ENCODE assay signal across 20 cellular contexts in genomic region chr20:56372850-56373249, GRCh38. TPM values are rescaled to one million over a fixed set of nuclear protein-coding genes. Genes with fewer than 3 reads are reported as not detected.
DNase-seq lines count a peak whose midpoint lies in the region; ATAC-seq, FAIRE-seq and TF ChIP-seq lines count a peak whose summit lies in the region.
"Had no signal": no experiment of that assay in that cellular context is flagged by ENCODE, and none has a peak within 500 bp of the region (broad histone marks: within the 10 kb centered on the region; RNA-seq: fewer than 3 reads in every experiment).

No MANE protein-coding gene starts in this region.

- no peaks in the 10 kb centered on the region for H3K27me3 Mint-ChIP-seq in natural killer cell treated with Interleukin-12 subunit alpha and Interleukin-12 subunit beta and Interleukin-15 and Interleukin-18, amount 100 ng/mL, for 72 hours
- no peaks in the 10 kb centered on the region for H3K27me3 Mint-ChIP-seq in natural killer cell (ENCODE audit: low read depth in 2 of 2)
- H3K27me3 Mint-ChIP-seq: activated naive CD4-positive, alpha-beta T cell treated with anti-CD3 and anti-CD28 coated beads, Interleukin-2, amount 50 U/mL, for 24 hours; naive thymus-derived CD8-positive, alpha-beta T cell; progenitor cell of endocrine pancreas had no signal

- H3K27ac ChIP-seq in HL-60 (replicated peaks) (peak overlapping the region; percentile 61), K562 (ENCODE audit: extremely low read depth, low read depth, low read length) (no peak overlapping the region)
- H3K27ac ChIP-seq: esophagus muscularis mucosa, stomach, transverse colon had no signal

- H3K79me2 ChIP-seq in K562 (ENCODE audit: control insufficient read depth, insufficient read depth, low read length), result peaks cover 55% of the 10 kb centered on the region

- H3K4me1 ChIP-seq in K562 (replicated peaks in 1 of 2; ENCODE audit: control insufficient read depth in 2 of 2, insufficient read depth in 2 of 2, low read length in 2 of 2), result peaks cover 0 to 6% of the 10 kb centered on the region in 2 experiments; a peak in 2 of 5 replicates
- H3K4me1 ChIP-seq: esophagus muscularis mucosa, stomach, transverse colon had no signal

- peaks cover 21% of the 10 kb centered on the region for H3K36me3 Mint-ChIP-seq in natural killer cell treated with Interleukin-12 subunit alpha and Interleukin-12 subunit beta and Interleukin-15 and Interleukin-18, amount 100 ng/mL, for 72 hours
- H3K36me3 Mint-ChIP-seq in natural killer cell, result no peaks in the 10 kb centered on the region

- peaks cover 96% of the 10 kb centered on the region for H3K36me3 ChIP-seq in K562 (ENCODE audit: control insufficient read depth, insufficient read depth, low read length)
- H3K36me3 ChIP-seq: transverse colon had no signal

- no peaks in the 10 kb centered on the region for H3K9me3 ChIP-seq in K562 (replicated peaks; ENCODE audit: control insufficient read depth, insufficient read depth, low read depth, low read length)
- H3K9me3 ChIP-seq: esophagus muscularis mucosa, stomach, transverse colon had no signal

- no peak overlapping the region for H2AFZ ChIP-seq in K562 (ENCODE audit: low read depth, low read length)

- H3K4me3 Mint-ChIP-seq in natural killer cell treated with Interleukin-12 subunit alpha and Interleukin-12 subunit beta and Interleukin-15 and Interleukin-18, amount 100 ng/mL, for 72 hours, result no peak overlapping the region
- H3K4me3 Mint-ChIP-seq in natural killer cell, result no peak overlapping the region
- H3K4me3 Mint-ChIP-seq: activated naive CD4-positive, alpha-beta T cell treated with anti-CD3 and anti-CD28 coated beads, Interleukin-2, amount 50 U/mL, for 24 hours; naive thymus-derived CD8-positive, alpha-beta T cell had no signal

- no peak for TF ChIP-seq EP300 in K562 (IDR thresholded peaks at IDR 0.05; ENCODE audit: low read length)

- H3K27me3 ChIP-seq in HL-60 (ENCODE audit: insufficient read depth, poor library complexity, severe bottlenecking), result no peaks in the 10 kb centered on the region
- H3K27me3 ChIP-seq in K562 (ENCODE audit: control insufficient read depth in 2 of 2, insufficient read depth in 2 of 2, low read length in 2 of 2), result no peaks in the 10 kb centered on the region
- H3K27me3 ChIP-seq: esophagus muscularis mucosa, stomach, transverse colon had no signal

- peaks cover 14 to 15% of the 10 kb centered on the region in 2 donors for H3K4me1 Mint-ChIP-seq in natural killer cell treated with Interleukin-12 subunit alpha and Interleukin-12 subunit beta and Interleukin-15 and Interleukin-18, amount 100 ng/mL, for 72 hours (ENCODE audit: low read depth in 2 of 2)
- peaks cover 12 to 18% of the 10 kb centered on the region in 2 donors for H3K4me1 Mint-ChIP-seq in natural killer cell

- TF ChIP-seq POLR2A in K562 (conservative IDR thresholded peaks at IDR 0.05), result no peak
- no peak for TF ChIP-seq POLR2A in lower leg skin (IDR thresholded peaks at IDR 0.05)

- in situ Hi-C loops in K562 (cut with MboI), result loop anchor here (25.0 kb wide), 1 partner anchor 1286 kb away; no protein-coding TSS in a partner anchor

- BruUV-seq in K562 (replicated peaks; lab: Mats Ljungman, UMichigan), result no TSS peak

- intact Hi-C loops in natural killer cell (cut with micrococcal nuclease), result no loop called here
- intact Hi-C loops in K562 (cut with micrococcal nuclease), result no loop called here
- intact Hi-C loops in lower leg skin (cut with DNase I; ENCODE audit: low total_unique reads), result no loop called here

- ATAC-seq in natural killer cell treated with Interleukin-12 subunit alpha and Interleukin-12 subunit beta and Interleukin-15 and Interleukin-18, amount 100 ng/mL, for 72 hours, result peak; percentile 40 to 56
- ATAC-seq in natural killer cell, result no peak
- peak; percentile 27; the same call in 2 of the 3 replicates for ATAC-seq in K562
- no peak for ATAC-seq in HG03469 (IDR thresholded peaks at IDR 0.05; ENCODE audit: unreplicated experiment)
- no peak for ATAC-seq in GM18867 (IDR thresholded peaks at IDR 0.05; ENCODE audit: unreplicated experiment)
- ATAC-seq: naive thymus-derived CD8-positive, alpha-beta T cell had no signal

- no peak overlapping the region for H3K4me3 ChIP-seq in HL-60 (replicated peaks; ENCODE audit: insufficient read depth, low read length)
- H3K4me3 ChIP-seq in K562, result no peak overlapping the region
- no peak overlapping the region for H3K4me3 ChIP-seq in lower leg skin (ENCODE audit: low read depth, poor library complexity, severe bottlenecking)
- H3K4me3 ChIP-seq: esophagus muscularis mucosa, stomach, transverse colon had no signal

- no peak overlapping the region for H3K9ac ChIP-seq in K562 (ENCODE audit: insufficient read depth in 1 of 2, low read depth in 2 of 2, low read length in 2 of 2)

- no peak for TF ChIP-seq CTCF in natural killer cell (IDR thresholded peaks at IDR 0.05)
- no peak for TF ChIP-seq CTCF in HL-60 (IDR thresholded peaks at IDR 0.05; ENCODE audit: insufficient read depth, low read length)
- no peak for TF ChIP-seq CTCF in K562 (IDR thresholded peaks at IDR 0.05 in 2 of 3, conservative IDR thresholded peaks at IDR 0.05 in 1 of 3; ENCODE audit: insufficient read depth in 2 of 3, low read depth in 1 of 3, low read length in 3 of 3)
- no peak for TF ChIP-seq CTCF in lower leg skin (IDR thresholded peaks at IDR 0.05)

- no peaks in the 10 kb centered on the region for H4K20me1 ChIP-seq in K562 (replicated peaks; ENCODE audit: control insufficient read depth, insufficient read depth, low read length)

- CTCF ChIA-PET in K562 (lab: Yijun Ruan, JAX; ENCODE audit: low intra/inter-chr PET ratio), result no interaction called here

- no peaks in the 10 kb centered on the region for H3K9me3 Mint-ChIP-seq in natural killer cell treated with Interleukin-12 subunit alpha and Interleukin-12 subunit beta and Interleukin-15 and Interleukin-18, amount 100 ng/mL, for 72 hours
- H3K9me3 Mint-ChIP-seq in natural killer cell, result no peaks in the 10 kb centered on the region
- H3K9me3 Mint-ChIP-seq: activated naive CD4-positive, alpha-beta T cell treated with anti-CD3 and anti-CD28 coated beads, Interleukin-2, amount 50 U/mL, for 24 hours; naive thymus-derived CD8-positive, alpha-beta T cell had no signal

- no peak for DNase-seq in natural killer cell treated with Interleukin-12 subunit alpha and Interleukin-12 subunit beta and Interleukin-15 and Interleukin-18, amount 100 ng/mL, for 72 hours (ENCODE audit: low spot score)
- DNase-seq in natural killer cell (no peak), HL-60 (ENCODE audit: low read depth in 1 of 2, low spot score in 1 of 2) (no peak), K562 (ENCODE audit: extremely low read depth in 1 of 4, low spot score in 3 of 4) (peak in 2 of 4 experiments; percentile 27), lower leg skin (ENCODE audit: low spot score in 2 of 2) (no peak)
- DNase-seq: AML-193; effector memory CD4-positive, alpha-beta T cell; naive thymus-derived CD8-positive, alpha-beta T cell; NCI-H1417; NCI-H510A treated with DMSO at 0.1 percent for 48 hours; stomach; T1000; transverse colon had no signal

- no peaks in the 10 kb centered on the region for H3K9me1 ChIP-seq in K562 (ENCODE audit: control insufficient read depth, insufficient read depth, low read length)

- TF ChIP-seq RAD21 in K562 (CRISPR knock-in tag; conservative IDR thresholded peaks at IDR 0.05 in 1 of 2, IDR thresholded peaks at IDR 0.05 in 1 of 2), result no peak

- WGBS in K562 (ENCODE audit: insufficient coverage, low coverage, missing lambda C conversion rate), result 14% methylated on average over 1 of the region's 1 CpG
- 77 to 87% methylated on average over 1 of the region's 1 CpG for WGBS in lower leg skin, 2 donors

- POLR2A ChIA-PET in K562 (lab: Yijun Ruan, JAX), result interaction anchor here (0.8 to 1.8 kb wide), 4 partner anchors 9 to 97 kb away, joined by 3 to 8 read pairs (median 4); no protein-coding TSS in a partner anchor

- FAIRE-seq in K562 (lab: Jason Lieb, UNC), result peak; percentile 48
- FAIRE-seq: HTR-8/SVneo had no signal

- peak overlapping the region; percentile 15 to 57 for H3K27ac Mint-ChIP-seq in natural killer cell treated with Interleukin-12 subunit alpha and Interleukin-12 subunit beta and Interleukin-15 and Interleukin-18, amount 100 ng/mL, for 72 hours
- peak overlapping the region in 1 of 2 donors; percentile 37 for H3K27ac Mint-ChIP-seq in natural killer cell
- H3K27ac Mint-ChIP-seq: activated naive CD4-positive, alpha-beta T cell treated with anti-CD3 and anti-CD28 coated beads, Interleukin-2, amount 50 U/mL, for 24 hours; progenitor cell of endocrine pancreas had no signal

- no peak overlapping the region for H3K4me2 ChIP-seq in K562 (ENCODE audit: insufficient read depth, low read length)

RNA-seq across cellular contexts. Expression of gene FAM210B, which starts 14.1 kb away (rescaled TPM):
- 1 to 10 TPM; 1.8 to 3.0 TPM for total RNA-seq in natural killer cell treated with Interleukin-12 subunit alpha and Interleukin-12 subunit beta and Interleukin-15 and Interleukin-18, amount 100 ng/mL, for 72 hours
- total RNA-seq in natural killer cell (10 to 100 TPM in 1 of 3 donors, 1 to 10 TPM in 2; 6.4 to 11.5 (median 8.8) TPM), K562 (2014; rRNA removed) (42.1 and 45.8 TPM in 2 replicates), K562 (2014; rRNA removed; fragmentation: Illumina TruSeq; extraction: Trizol) (58.1 and 61.2 TPM in 2 replicates), K562 (2015; rRNA removed; fragmentation: Illumina TruSeq; extraction: Trizol) (37.5 and 39.0 TPM in 2 replicates), K562 (2021) (47.6 and 53.9 TPM in 2 replicates), lower leg skin (10 to 100 TPM; 39.4 to 81.3 (median 52.3) TPM)
- total RNA-seq in K562 (2011; cell fraction: chromatin; rRNA removed; ENCODE audit: low replicate concordance), result 34.2 and 45.4 TPM in 2 replicates
- total RNA-seq in K562 (2011; cell fraction: nucleolus; rRNA removed), result 42.5 and 44.3 TPM in 2 replicates
- total RNA-seq in K562 (2011; cell fraction: nucleoplasm; rRNA removed), result 54.1 and 75.7 TPM in 2 replicates
- polyA plus RNA-seq in K562 (2011; rRNA removed) (69.9 and 87.3 TPM in 2 replicates), K562 (2014; fragmentation: Illumina TruSeq; extraction: Trizol) (69.3 and 83.3 TPM in 2 replicates), K562 (2014; fragmentation: Nextera tagmentation; extraction: Ambion mirVana) (10 to 100 TPM; 12.1 to 21.4 TPM), K562 (2014; rRNA removed) (56.0 and 60.7 TPM in 2 replicates)
- polyA plus RNA-seq in K562 (2011; cell fraction: cytosol; rRNA removed), result 37.8 and 50.3 TPM in 2 replicates
- polyA plus RNA-seq in K562 (2011; cell fraction: nucleus; rRNA removed), result 22.8 and 26.7 TPM in 2 replicates
- polyA plus RNA-seq in K562 (2012), result 44.3 and 72.0 TPM in 2 replicates
- polyA minus RNA-seq in K562 (2011; rRNA and poly(A)+ RNA removed), result 46.0 and 53.8 TPM in 2 replicates
- polyA minus RNA-seq in K562 (2011; cell fraction: cytosol; rRNA and poly(A)+ RNA removed), result 20.9 and 25.4 TPM in 2 replicates
- polyA minus RNA-seq in K562 (2011; cell fraction: nucleus; rRNA and poly(A)+ RNA removed), result 19.5 and 23.7 TPM in 2 replicates

RNA-seq across cellular contexts. Expression of gene AURKA, which starts 19.2 kb away (rescaled TPM):
- total RNA-seq in natural killer cell treated with Interleukin-12 subunit alpha and Interleukin-12 subunit beta and Interleukin-15 and Interleukin-18, amount 100 ng/mL, for 72 hours, result 10 to 100 TPM; 45.1 to 80.8 TPM
- total RNA-seq in natural killer cell (1 to 10 TPM; 1.5 to 2.9 (median 2.0) TPM), K562 (2014; rRNA removed) (72.7 and 78.4 TPM in 2 replicates), K562 (2014; rRNA removed; fragmentation: Illumina TruSeq; extraction: Trizol) (113 and 126 TPM in 2 replicates), K562 (2015; rRNA removed; fragmentation: Illumina TruSeq; extraction: Trizol) (102 and 105 TPM in 2 replicates), K562 (2021) (97.4 and 101 TPM in 2 replicates), lower leg skin (1 to 10 TPM; 3.9 to 8.7 (median 5.9) TPM)
- total RNA-seq in K562 (2011; cell fraction: chromatin; rRNA removed; ENCODE audit: low replicate concordance), result 35.2 and 46.4 TPM in 2 replicates
- total RNA-seq in K562 (2011; cell fraction: nucleolus; rRNA removed), result 29.4 and 33.6 TPM in 2 replicates
- 34.9 and 36.8 TPM in 2 replicates for total RNA-seq in K562 (2011; cell fraction: nucleoplasm; rRNA removed)
- polyA plus RNA-seq in K562 (2011; rRNA removed) (112 and 148 TPM in 2 replicates), K562 (2014; fragmentation: Illumina TruSeq; extraction: Trizol) (128 and 162 TPM in 2 replicates), K562 (2014; fragmentation: Nextera tagmentation; extraction: Ambion mirVana) (100 to 1,000 TPM; 130 to 153 TPM), K562 (2014; rRNA removed) (105 and 106 TPM in 2 replicates)
- 82.8 and 98.1 TPM in 2 replicates for polyA plus RNA-seq in K562 (2011; cell fraction: cytosol; rRNA removed)
- 52.9 and 65.0 TPM in 2 replicates for polyA plus RNA-seq in K562 (2011; cell fraction: nucleus; rRNA removed)
- 70.5 and 75.3 TPM in 2 replicates for polyA plus RNA-seq in K562 (2012)
- 99.4 and 104 TPM in 2 replicates for polyA minus RNA-seq in K562 (2011; rRNA and poly(A)+ RNA removed)
- polyA minus RNA-seq in K562 (2011; cell fraction: cytosol; rRNA and poly(A)+ RNA removed), result 43.0 and 57.1 TPM in 2 replicates
- 16.3 and 31.1 TPM in 2 replicates for polyA minus RNA-seq in K562 (2011; cell fraction: nucleus; rRNA and poly(A)+ RNA removed)

RNA-seq across cellular contexts. Expression of gene CSTF1, which starts 19.6 kb away (rescaled TPM):
- 10 to 100 TPM; 39.6 to 40.1 TPM for total RNA-seq in natural killer cell treated with Interleukin-12 subunit alpha and Interleukin-12 subunit beta and Interleukin-15 and Interleukin-18, amount 100 ng/mL, for 72 hours
- total RNA-seq in natural killer cell (10 to 100 TPM; 15.8 to 24.3 (median 18.5) TPM), K562 (2014; rRNA removed) (30.8 and 36.3 TPM in 2 replicates), K562 (2014; rRNA removed; fragmentation: Illumina TruSeq; extraction: Trizol) (53.4 and 55.2 TPM in 2 replicates), K562 (2015; rRNA removed; fragmentation: Illumina TruSeq; extraction: Trizol) (43.7 and 45.6 TPM in 2 replicates), K562 (2021) (44.4 and 48.9 TPM in 2 replicates), lower leg skin (10 to 100 TPM; 29.5 to 41.4 (median 31.6) TPM)
- total RNA-seq in K562 (2011; cell fraction: chromatin; rRNA removed; ENCODE audit: low replicate concordance), result 81.3 and 104 TPM in 2 replicates
- 51.9 and 54.7 TPM in 2 replicates for total RNA-seq in K562 (2011; cell fraction: nucleolus; rRNA removed)
- total RNA-seq in K562 (2011; cell fraction: nucleoplasm; rRNA removed), result 67.5 and 68.8 TPM in 2 replicates
- polyA plus RNA-seq in K562 (2011; rRNA removed) (76.6 and 92.5 TPM in 2 replicates), K562 (2014; fragmentation: Illumina TruSeq; extraction: Trizol) (48.1 and 56.6 TPM in 2 replicates), K562 (2014; fragmentation: Nextera tagmentation; extraction: Ambion mirVana) (100 to 1,000 TPM in 1 of 2 experiments, 10 to 100 TPM in 1; 74.1 to 110 TPM), K562 (2014; rRNA removed) (33.5 and 40.7 TPM in 2 replicates)
- 77.7 and 92.2 TPM in 2 replicates for polyA plus RNA-seq in K562 (2011; cell fraction: cytosol; rRNA removed)
- 81.7 and 87.2 TPM in 2 replicates for polyA plus RNA-seq in K562 (2011; cell fraction: nucleus; rRNA removed)
- 31.3 and 43.1 TPM in 2 replicates for polyA plus RNA-seq in K562 (2012)
- polyA minus RNA-seq in K562 (2011; rRNA and poly(A)+ RNA removed), result 157 and 159 TPM in 2 replicates
- 48.8 and 68.1 TPM in 2 replicates for polyA minus RNA-seq in K562 (2011; cell fraction: cytosol; rRNA and poly(A)+ RNA removed)
- 30.7 and 57.5 TPM in 2 replicates for polyA minus RNA-seq in K562 (2011; cell fraction: nucleus; rRNA and poly(A)+ RNA removed)

RNA-seq across cellular contexts. Expression of gene CASS4, which starts 39.2 kb away (rescaled TPM):
- 1 to 10 TPM; 1.3 to 4.1 TPM for total RNA-seq in natural killer cell treated with Interleukin-12 subunit alpha and Interleukin-12 subunit beta and Interleukin-15 and Interleukin-18, amount 100 ng/mL, for 72 hours
- total RNA-seq in natural killer cell (10 to 100 TPM in 2 of 3 donors, 1 to 10 TPM in 1; 9.3 to 13.8 (median 13.4) TPM), K562 (2014; rRNA removed) (26.7 and 27.1 TPM in 2 replicates), K562 (2014; rRNA removed; fragmentation: Illumina TruSeq; extraction: Trizol) (23.4 and 29.3 TPM in 2 replicates), K562 (2015; rRNA removed; fragmentation: Illumina TruSeq; extraction: Trizol) (25.3 and 25.6 TPM in 2 replicates), K562 (2021) (27.8 and 36.8 TPM in 2 replicates), lower leg skin (1 to 10 TPM in 2 of 4 donors, under 1 TPM in 2; 0.61 to 2.9 (median 1.4) TPM)
- 63.3 and 67.4 TPM in 2 replicates for total RNA-seq in K562 (2011; cell fraction: chromatin; rRNA removed; ENCODE audit: low replicate concordance)
- 45.1 and 50.9 TPM in 2 replicates for total RNA-seq in K562 (2011; cell fraction: nucleolus; rRNA removed)
- 43.0 and 48.2 TPM in 2 replicates for total RNA-seq in K562 (2011; cell fraction: nucleoplasm; rRNA removed)
- polyA plus RNA-seq in K562 (2011; rRNA removed) (53.2 and 53.8 TPM in 2 replicates), K562 (2014; fragmentation: Illumina TruSeq; extraction: Trizol) (35.3 and 41.6 TPM in 2 replicates), K562 (2014; fragmentation: Nextera tagmentation; extraction: Ambion mirVana) (1 to 10 TPM; 8.1 to 8.8 TPM), K562 (2014; rRNA removed) (21.7 and 30.0 TPM in 2 replicates)
- 52.4 and 52.9 TPM in 2 replicates for polyA plus RNA-seq in K562 (2011; cell fraction: cytosol; rRNA removed)
- 28.9 and 33.6 TPM in 2 replicates for polyA plus RNA-seq in K562 (2011; cell fraction: nucleus; rRNA removed)
- 18.6 and 19.4 TPM in 2 replicates for polyA plus RNA-seq in K562 (2012)
- polyA minus RNA-seq in K562 (2011; rRNA and poly(A)+ RNA removed), result 56.7 and 57.5 TPM in 2 replicates
- 39.3 and 40.1 TPM in 2 replicates for polyA minus RNA-seq in K562 (2011; cell fraction: cytosol; rRNA and poly(A)+ RNA removed)
- polyA minus RNA-seq in K562 (2011; cell fraction: nucleus; rRNA and poly(A)+ RNA removed), result 26.0 and 37.0 TPM in 2 replicates
- total RNA-seq: kidney epithelial cell had no signal

Comparison
In these comparisons a context has a peak if more than half of its experiments do, and no peak if none do; other contexts are left out.
1. ATAC-seq: peak in natural killer cell treated with Interleukin-12 subunit alpha and Interleukin-12 subunit beta and Interleukin-15 and Interleukin-18, amount 100 ng/mL, for 72 hours (2 of 2) and K562 (single experiment); none in natural killer cell (0 of 3), HG03469 (single experiment) and GM18867 (single experiment).